Comparison of ENCODE assay signal across 27 cellular contexts in genomic region chrX:49829016-49829415, GRCh38. TPM values are rescaled to one million over a fixed set of nuclear protein-coding genes. Genes with fewer than 3 reads are reported as not detected.
A peak's percentile ranks its signal among the peaks of the same experiment; 100 is the strongest.
DNase-seq lines count a peak whose midpoint lies in the region; FAIRE-seq and TF ChIP-seq lines count a peak whose summit lies in the region.
"Had no signal": no experiment of that assay in that cellular context is flagged by ENCODE, and none has a peak within 500 bp of the region (broad histone marks: within the 10 kb centered on the region; RNA-seq: fewer than 3 reads in every experiment).

TSS of gene PAGE4 (plus strand) at chrX:49829303. CDS start at chrX:49830429, 1,126 bp downstream.

- TF ChIP-seq CTCF in BE2C (IDR thresholded peaks at IDR 0.05; ENCODE audit: low read depth, low read length) (no peak), NB4 (IDR thresholded peaks at IDR 0.05; ENCODE audit: low read depth, low read length) (no peak)

- H3K4me1 ChIP-seq in BE2C, result no peaks in the 10 kb centered on the region
- H3K4me1 ChIP-seq: esophagus muscularis mucosa, foreskin keratinocyte, heart left ventricle, spleen, transverse colon had no signal

- H3K27me3 ChIP-seq in BE2C, result peaks cover under 1% of the 10 kb centered on the region; the same call in 1 of the 2 replicates
- H3K27me3 ChIP-seq: foreskin keratinocyte, transverse colon had no signal

- peak; percentile 17 for DNase-seq in BE2C
- no peak for DNase-seq in GM12891 (ENCODE audit: insufficient read length, low spot score)
- DNase-seq in NB4 (ENCODE audit: low read depth), result peak; percentile 2
- DNase-seq in iPS-NIHi7 (ENCODE audit: extremely low spot score), result peak; percentile 28
- DNase-seq in activated effector memory CD4-positive, alpha-beta T cell treated with anti-CD3 and anti-CD28 coated beads, Interleukin-2, amount 50 U/mL, for 16 hours, result no peak
- DNase-seq in SHP77 treated with DMSO at 0.1 percent for 48 hours (lab: John Stamatoyannopoulos, UW), result no peak
- no peak for DNase-seq in hepatic stellate cell (ENCODE audit: low spot score)
- DNase-seq: activated CD4-positive, alpha-beta T cell treated with anti-CD3 and anti-CD28 coated beads, Interleukin-2, amount 10 ng/mL, durations not matched to agents 24 days and 14 days; activated naive CD4-positive, alpha-beta T cell; activated T-cell treated with anti-CD3 and anti-CD28 coated beads, Interleukin-2, amount 50 U/mL, for 4 hours; foreskin keratinocyte; heart left ventricle; left cardiac atrium; mammary epithelial cell; NCI-H1105; NCI-H1930; NCI-H226; NCI-H69; OCI-M1; right cardiac atrium; spleen; T-helper 9 cell; transverse colon had no signal

- H3K4me3 ChIP-seq in BE2C (ENCODE audit: low read depth, low read length), result no peak within 1 kb of the TSS
- H3K4me3 ChIP-seq in NB4 (ENCODE audit: low read depth, low read length), result no peak within 1 kb of the TSS
- H3K4me3 ChIP-seq: esophagus muscularis mucosa, heart left ventricle, spleen, transverse colon had no signal

- FAIRE-seq in GM12891 (lab: Jason Lieb, UNC), result peak; percentile 23
- FAIRE-seq: D721Med had no signal

- H3K9me3 ChIP-seq in BE2C, result no peaks in the 10 kb centered on the region
- H3K9me3 ChIP-seq: esophagus muscularis mucosa, heart left ventricle, spleen, transverse colon had no signal

- no peaks in the 10 kb centered on the region for H3K36me3 ChIP-seq in BE2C
- H3K36me3 ChIP-seq: esophagus muscularis mucosa, heart left ventricle, spleen, transverse colon had no signal

- no peak for TF ChIP-seq POLR2A in GM12891 (IDR thresholded peaks at IDR 0.05; ENCODE audit: low read depth, low read length)
- no peak for TF ChIP-seq POLR2A in NB4 (IDR thresholded peaks at IDR 0.05; ENCODE audit: extremely low read depth, insufficient read length)

TF ChIP-seq in GM12891, 5 proteins besides CTCF, POLR2A, EP300 and RAD21:
- TF ChIP-seq POU2F2 (IDR thresholded peaks at IDR 0.05; ENCODE audit: low read depth, low read length), result no peak
- no peak for TF ChIP-seq TAF1 (IDR thresholded peaks at IDR 0.05; ENCODE audit: low read depth, low read length)
- no peak for TF ChIP-seq POLR2AphosphoS5 (IDR thresholded peaks at IDR 0.05; ENCODE audit: low read depth, low read length)
- TF ChIP-seq SPI1 (IDR thresholded peaks at IDR 0.05; ENCODE audit: low read depth, low read length), result no peak
- TF ChIP-seq PAX5 (IDR thresholded peaks at IDR 0.05; ENCODE audit: insufficient read depth, low read length, severe bottlenecking), result no peak

RNA-seq across cellular contexts. Expression of gene PAGE4, which starts in this region (rescaled TPM):
- not detected for polyA plus RNA-seq in BE2C (2012; ENCODE audit: insufficient read depth, insufficient read length, low read depth)
- polyA plus RNA-seq in GM12891 (2012; ENCODE audit: low read depth, missing spikeins), result not detected
- polyA plus RNA-seq: adipose tissue, CD14-positive monocyte, foreskin keratinocyte, heart left ventricle, mammary epithelial cell, right cardiac atrium, spleen had no signal

Comparison
In these comparisons a context has a peak if more than half of its experiments do, and no peak if none do; other contexts are left out.
1. DNase-seq: peak in BE2C (single experiment), NB4 (single experiment) and iPS-NIHi7 (single experiment); none in GM12891 (single experiment), activated effector memory CD4-positive, alpha-beta T cell treated with anti-CD3 and anti-CD28 coated beads, Interleukin-2, amount 50 U/mL, for 16 hours (single experiment), SHP77 treated with DMSO at 0.1 percent for 48 hours (single experiment) and hepatic stellate cell (single experiment).